22 cellular contexts compared by ENCODE assay signal in the genomic region with DNA sequence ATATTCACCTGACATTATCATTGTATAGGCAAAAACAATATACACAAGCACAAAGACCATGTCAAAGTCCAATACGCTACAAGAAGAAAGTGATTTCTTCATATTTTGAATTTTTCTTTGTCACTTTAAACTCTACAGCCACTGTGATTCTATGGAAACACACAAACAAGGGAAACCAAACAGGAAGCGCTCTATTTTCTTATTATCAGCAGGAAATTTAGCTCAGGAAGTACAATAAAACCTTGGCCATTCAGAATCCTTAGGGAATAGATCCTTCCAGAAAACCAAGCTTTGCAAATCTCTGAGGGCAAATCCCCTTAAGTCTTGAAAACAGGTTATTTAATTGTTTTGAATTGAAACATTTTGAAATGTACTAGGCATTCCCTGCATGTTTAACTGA.
DNase-seq lines count a peak whose midpoint lies in the region; ATAC-seq and TF ChIP-seq lines count a peak whose summit lies in the region.
"Had no signal": no experiment of that assay in that cellular context is flagged by ENCODE, and none has a peak within 500 bp of the region (broad histone marks: within the 10 kb centered on the region; RNA-seq: fewer than 3 reads in every experiment).

No MANE protein-coding gene starts in this region.

- H3K9ac ChIP-seq in SK-N-MC (ENCODE audit: insufficient read length), result no peak overlapping the region

- no peak overlapping the region for H3K4me3 Mint-ChIP-seq in activated naive CD8-positive, alpha-beta T cell treated with anti-CD3 and anti-CD28 coated beads, Interleukin-2, amount 50 U/mL, for 24 hours
- H3K4me3 Mint-ChIP-seq: CD8-positive, alpha-beta T cell; GM23338 had no signal

- H3K27me3 ChIP-seq in heart left ventricle (no peaks in the 10 kb centered on the region), right cardiac atrium (ENCODE audit: control insufficient read depth, insufficient read depth) (no peaks in the 10 kb centered on the region), gastrocnemius medialis (no peaks in the 10 kb centered on the region)
- H3K27me3 ChIP-seq: Peyer's patch had no signal

- in situ Hi-C loops in gastrocnemius medialis (cut with MboI; ENCODE audit: low sequenced_read_pairs in 4 of 4), result no loop called here

- no peaks in the 10 kb centered on the region for H3K36me3 ChIP-seq in heart left ventricle
- H3K36me3 ChIP-seq in SK-N-MC (ENCODE audit: insufficient read depth, low read length), result no peaks in the 10 kb centered on the region
- no peaks in the 10 kb centered on the region for H3K36me3 ChIP-seq in gastrocnemius medialis
- H3K36me3 ChIP-seq: Peyer's patch had no signal

- H3K4me1 Mint-ChIP-seq in activated naive CD8-positive, alpha-beta T cell treated with anti-CD3 and anti-CD28 coated beads, Interleukin-2, amount 50 U/mL, for 24 hours, result no peaks in the 10 kb centered on the region
- H3K4me1 Mint-ChIP-seq: GM23338 had no signal

- H3K9me3 Mint-ChIP-seq in activated naive CD8-positive, alpha-beta T cell treated with anti-CD3 and anti-CD28 coated beads, Interleukin-2, amount 50 U/mL, for 24 hours, result no peaks in the 10 kb centered on the region
- H3K9me3 Mint-ChIP-seq: CD8-positive, alpha-beta T cell; GM23338 had no signal

- H3K27me3 Mint-ChIP-seq in activated naive CD8-positive, alpha-beta T cell treated with anti-CD3 and anti-CD28 coated beads, Interleukin-2, amount 50 U/mL, for 24 hours, result no peaks in the 10 kb centered on the region

- WGBS in heart left ventricle, 4 donors, result 49 to 65% (median 51%) methylated on average over 2 of the region's 2 CpGs
- 52% methylated on average over 2 of the region's 2 CpGs for WGBS in right cardiac atrium

- DNase-seq in heart left ventricle, result no peak
- DNase-seq in Right ventricle myocardium superior, result no peak
- peak; percentile 85 for DNase-seq in SK-N-MC (ENCODE audit: low read depth, low spot score)
- DNase-seq in right cardiac atrium, result no peak
- DNase-seq in gastrocnemius medialis, result no peak
- no peak for DNase-seq in activated naive CD8-positive, alpha-beta T cell treated with anti-CD3 and anti-CD28 coated beads, Interleukin-2, amount 50 U/mL, for 24 hours
- no peak for DNase-seq in stimulated activated CD4-positive, alpha-beta T cell treated with anti-CD3 and anti-CD28 coated beads, Interleukin-12 subunit alpha, Interleukin-12 subunit beta, amount 100 ng/mL, for 4 hours
- DNase-seq: C1 segment of cervical spinal cord; CD8-positive, alpha-beta T cell; DMS53; GDM1; Karpas-422; NCI-H1694; NCI-H2081 treated with DMSO at 0.1 percent for 48 hours; NCI-H2171 treated with DMSO at 0.1 percent for 48 hours; NCI-H524 treated with DMSO at 0.1 percent for 48 hours; NCI-H82; Peyer's patch; SHP77 had no signal

- H3K27ac ChIP-seq in heart left ventricle, result peak overlapping the region in 10 of 12 donors; percentile 24 to 66 (median 54)
- H3K27ac ChIP-seq in SK-N-MC, result peak overlapping the region; percentile 82
- H3K27ac ChIP-seq in right cardiac atrium (ENCODE audit: low read length), result no peak overlapping the region
- H3K27ac ChIP-seq in gastrocnemius medialis, result peak overlapping the region in 3 of 4 donors; percentile 43 to 67 (median 51)
- H3K27ac ChIP-seq: 22Rv1, Peyer's patch had no signal

- intact Hi-C loops in heart left ventricle (cut with DNase I), result loop anchor here in 2 of 10 donors (10.0 kb wide), 1 partner anchor 189 kb away; no protein-coding TSS in a partner anchor
- intact Hi-C loops in Right ventricle myocardium superior (cut with DNase I), result no loop called here
- intact Hi-C loops in right cardiac atrium (cut with DNase I), result loop anchor here in 1 of 4 donors (10.0 kb wide), 1 partner anchor 339 kb away; a partner anchor contains a TSS
- intact Hi-C loops in gastrocnemius medialis (cut with DNase I; ENCODE audit: low total_unique reads), result no loop called here

- TF ChIP-seq POLR2A in heart left ventricle (IDR thresholded peaks at IDR 0.05) (no peak), gastrocnemius medialis (IDR thresholded peaks at IDR 0.05) (no peak)

- H3K9me3 ChIP-seq in heart left ventricle (no peaks in the 10 kb centered on the region), SK-N-MC (ENCODE audit: low read depth, low read length) (no peaks in the 10 kb centered on the region), right cardiac atrium (ENCODE audit: control insufficient read depth, low read length) (no peaks in the 10 kb centered on the region), gastrocnemius medialis (no peaks in the 10 kb centered on the region)
- H3K9me3 ChIP-seq: Peyer's patch had no signal

- no peaks in the 10 kb centered on the region for H3K36me3 Mint-ChIP-seq in activated naive CD8-positive, alpha-beta T cell treated with anti-CD3 and anti-CD28 coated beads, Interleukin-2, amount 50 U/mL, for 24 hours (ENCODE audit: low read depth)
- H3K36me3 Mint-ChIP-seq: CD8-positive, alpha-beta T cell had no signal

- no peak overlapping the region for H3K27ac Mint-ChIP-seq in activated naive CD8-positive, alpha-beta T cell treated with anti-CD3 and anti-CD28 coated beads, Interleukin-2, amount 50 U/mL, for 24 hours
- H3K27ac Mint-ChIP-seq: CD8-positive, alpha-beta T cell; GM23338 had no signal

- H3K4me3 ChIP-seq in heart left ventricle (no peak overlapping the region), SK-N-MC (peak overlapping the region; percentile 51), right cardiac atrium (ENCODE audit: low read length) (no peak overlapping the region), gastrocnemius medialis (no peak overlapping the region)
- H3K4me3 ChIP-seq: GM23338, Peyer's patch had no signal

- TF ChIP-seq CTCF in heart left ventricle (IDR thresholded peaks at IDR 0.05) (no peak), gastrocnemius medialis (IDR thresholded peaks at IDR 0.05 in 4 of 5, conservative IDR thresholded peaks at IDR 0.05 in 1 of 5) (no peak)

- H3K4me1 ChIP-seq in heart left ventricle (peaks cover 0 to 14% (median 0%) of the 10 kb centered on the region in 12 donors), right cardiac atrium (ENCODE audit: control insufficient read depth, insufficient read depth, low read length) (no peaks in the 10 kb centered on the region), gastrocnemius medialis (peaks cover 0 to 7% of the 10 kb centered on the region in 2 donors)
- H3K4me1 ChIP-seq: Peyer's patch had no signal

- ATAC-seq in heart left ventricle, result peak in 2 of 4 donors; percentile 42 to 91
- no peak for ATAC-seq in Right ventricle myocardium superior (ENCODE audit: poor library complexity)
- peak; percentile 38 to 90 for ATAC-seq in right cardiac atrium
- peak in 1 of 2 donors; percentile 63 for ATAC-seq in gastrocnemius medialis
- ATAC-seq in HG03432 (IDR thresholded peaks at IDR 0.05; ENCODE audit: unreplicated experiment), result no peak
- ATAC-seq in activated naive CD8-positive, alpha-beta T cell treated with anti-CD3 and anti-CD28 coated beads, Interleukin-2, amount 50 U/mL, for 24 hours, result no peak
- ATAC-seq: CD8-positive, alpha-beta T cell; GM23338 had no signal

Comparison
In these comparisons a context has a peak if more than half of its experiments do, and no peak if none do; other contexts are left out.
1. ATAC-seq: peak in right cardiac atrium (2 of 2); none in Right ventricle myocardium superior (single experiment), HG03432 (single experiment) and activated naive CD8-positive, alpha-beta T cell treated with anti-CD3 and anti-CD28 coated beads, Interleukin-2, amount 50 U/mL, for 24 hours (single experiment).